22 cellular contexts compared by ENCODE assay signal in genomic region chr2:28404086-28404485, GRCh38. TPM values are rescaled to one million over a fixed set of nuclear protein-coding genes. Genes with fewer than 3 reads are reported as not detected.
DNase-seq lines count a peak whose midpoint lies in the region; ATAC-seq and TF ChIP-seq lines count a peak whose summit lies in the region.
"Had no signal": no experiment of that assay in that cellular context is flagged by ENCODE, and none has a peak within 500 bp of the region (broad histone marks: within the 10 kb centered on the region; RNA-seq: fewer than 3 reads in every experiment).

No MANE protein-coding gene starts in this region.

- H3K4me3 ChIP-seq in sigmoid colon, result no peak overlapping the region

- CTCF ChIA-PET in activated naive CD4-positive, alpha-beta T cell treated with anti-CD3 and anti-CD28 coated beads for 36 hours (lab: Charles Lee), result no interaction called here

- DNase-seq in activated naive CD4-positive, alpha-beta T cell treated with anti-CD3 and anti-CD28 coated beads for 36 hours, result no peak
- no peak for DNase-seq in activated naive CD4-positive, alpha-beta T cell treated with anti-CD3 and anti-CD28 coated beads, Interleukin-2, amount 50 U/mL, for 16 hours
- DNase-seq in HFFc6 (no peak), sigmoid colon (peak; percentile 65), SW 1271 (lab: John Stamatoyannopoulos, UW) (no peak)
- DNase-seq in effector memory CD8-positive, alpha-beta T cell, result no peak
- no peak for DNase-seq in stimulated activated CD4-positive, alpha-beta T cell treated with anti-CD3 and anti-CD28 coated beads, Interleukin-4, amount 100 ng/mL, for 1 hour
- no peak for DNase-seq in activated CD8-positive, alpha-beta memory T cell treated with anti-CD3 and anti-CD28 coated beads, Interleukin-2, amount 50 U/mL, for 48 hours
- DNase-seq: activated CD4-positive, alpha-beta T cell treated with anti-CD3 and anti-CD28 coated beads for 48 hours; activated CD8-positive, alpha-beta memory T cell treated with anti-CD3 and anti-CD28 coated beads, Interleukin-2, amount 50 U/mL, for 4 hours; amygdala; caudate nucleus; H7; hypothalamus; NCI-H1092; NCI-H1930; NCI-H2227 treated with DMSO at 0.1 percent for 48 hours; NCI-H774; SHP77 treated with DMSO at 0.1 percent for 48 hours; trophoblast cell had no signal

- H3K9me3 ChIP-seq in sigmoid colon, result no peaks in the 10 kb centered on the region
- H3K9me3 ChIP-seq: BE2C had no signal

- TF ChIP-seq CTCF in HFFc6 (IDR thresholded peaks at IDR 0.05) (no peak), sigmoid colon (IDR thresholded peaks at IDR 0.05) (no peak)

- peaks cover 52 to 78% (median 55%) of the 10 kb centered on the region in 4 donors for H3K36me3 ChIP-seq in sigmoid colon

- no peak for ATAC-seq in effector memory CD8-positive, alpha-beta T cell (replicated peaks)

- H3K4me1 ChIP-seq in sigmoid colon, result peaks cover 0 to 100% (median 83%) of the 10 kb centered on the region in 4 donors

- TF ChIP-seq POLR2A in sigmoid colon (IDR thresholded peaks at IDR 0.05), result no peak

- intact Hi-C loops in activated naive CD4-positive, alpha-beta T cell treated with anti-CD3 and anti-CD28 coated beads for 36 hours (cut with micrococcal nuclease), result no loop called here
- intact Hi-C loops in sigmoid colon (cut with DNase I), result no loop called here

- H3K27ac ChIP-seq in sigmoid colon, result peak overlapping the region in 3 of 4 donors; percentile 5 to 100 (median 37)
- H3K27ac ChIP-seq: epithelial cell of prostate had no signal

- H3K4me3 Mint-ChIP-seq in activated naive CD4-positive, alpha-beta T cell treated with anti-CD3 and anti-CD28 coated beads for 36 hours, result no peak overlapping the region
- H3K4me3 Mint-ChIP-seq in HFFc6, result no peak overlapping the region
- peak overlapping the region in 1 of 2 donors; percentile 56 for H3K4me3 Mint-ChIP-seq in effector memory CD8-positive, alpha-beta T cell

- H3K4me1 Mint-ChIP-seq in activated naive CD4-positive, alpha-beta T cell treated with anti-CD3 and anti-CD28 coated beads for 36 hours (ENCODE audit: low read depth), result peaks cover 65% of the 10 kb centered on the region
- H3K4me1 Mint-ChIP-seq in HFFc6 (ENCODE audit: low read depth), result peaks cover 31% of the 10 kb centered on the region
- H3K4me1 Mint-ChIP-seq in effector memory CD8-positive, alpha-beta T cell (ENCODE audit: low read depth in 2 of 2), result peaks cover 67 to 79% of the 10 kb centered on the region in 2 donors

- no peaks in the 10 kb centered on the region for H3K9me3 Mint-ChIP-seq in activated naive CD4-positive, alpha-beta T cell treated with anti-CD3 and anti-CD28 coated beads for 36 hours
- H3K9me3 Mint-ChIP-seq in HFFc6, result no peaks in the 10 kb centered on the region
- no peaks in the 10 kb centered on the region for H3K9me3 Mint-ChIP-seq in effector memory CD8-positive, alpha-beta T cell

- peaks cover 73% of the 10 kb centered on the region for H3K36me3 Mint-ChIP-seq in activated naive CD4-positive, alpha-beta T cell treated with anti-CD3 and anti-CD28 coated beads for 36 hours (ENCODE audit: low read depth)
- H3K36me3 Mint-ChIP-seq in HFFc6 (ENCODE audit: low read depth), result peaks cover 44% of the 10 kb centered on the region
- peaks cover 86% of the 10 kb centered on the region for H3K36me3 Mint-ChIP-seq in effector memory CD8-positive, alpha-beta T cell (ENCODE audit: insufficient read depth)

- no peaks in the 10 kb centered on the region for H3K27me3 Mint-ChIP-seq in activated naive CD4-positive, alpha-beta T cell treated with anti-CD3 and anti-CD28 coated beads for 36 hours (ENCODE audit: low read depth)
- H3K27me3 Mint-ChIP-seq in HFFc6 (ENCODE audit: insufficient read depth), result peaks cover 7% of the 10 kb centered on the region
- H3K27me3 Mint-ChIP-seq in effector memory CD8-positive, alpha-beta T cell, result no peaks in the 10 kb centered on the region

- peak overlapping the region; percentile 10 for H3K27ac Mint-ChIP-seq in activated naive CD4-positive, alpha-beta T cell treated with anti-CD3 and anti-CD28 coated beads for 36 hours
- H3K27ac Mint-ChIP-seq in HFFc6, result peak overlapping the region; percentile 61
- H3K27ac Mint-ChIP-seq in effector memory CD8-positive, alpha-beta T cell, result peak overlapping the region; percentile 44 to 100

- no peak for TF ChIP-seq EP300 in sigmoid colon (IDR thresholded peaks at IDR 0.05)

- 89 to 94% methylated on average over 11 of the region's 11 CpGs for WGBS in sigmoid colon, 2 donors

- H3K27me3 ChIP-seq in sigmoid colon, result no peaks in the 10 kb centered on the region
- H3K27me3 ChIP-seq: BE2C had no signal

RNA-seq across cellular contexts. Expression of gene FOSL2, which starts 11.4 kb away (rescaled TPM):
- total RNA-seq in activated naive CD4-positive, alpha-beta T cell treated with anti-CD3 and anti-CD28 coated beads for 36 hours, result 100 to 1,000 TPM; 102 to 110 TPM
- 100 to 1,000 TPM in 5 of 6 experiments, 10 to 100 TPM in 1; 90.1 to 128 (median 116) TPM for total RNA-seq in HFFc6 (2021; fragmentation: NEBNext Ultra II Directional; extraction: Animal tissue kit (Norgen Biotek cat#: 25700))
- 100 to 1,000 TPM in 1 of 4 donors, 10 to 100 TPM in 3; 38.9 to 208 (median 67.3) TPM for total RNA-seq in sigmoid colon
- polyA plus RNA-seq in sigmoid colon, result 10 to 100 TPM; 30.0 to 66.2 (median 55.0) TPM

Comparison
In these comparisons a context has a peak if more than half of its experiments do, and no peak if none do; other contexts are left out.
1. H3K27ac Mint-ChIP-seq: peak in every context shown above with its lines; median percentile 72 in effector memory CD8-positive, alpha-beta T cell; 61 in HFFc6; 10 in activated naive CD4-positive, alpha-beta T cell treated with anti-CD3 and anti-CD28 coated beads for 36 hours.